Comparison of ENCODE assay signal across 9 cellular contexts in genomic region chr3:108153451-108153981, GRCh38.
DNase-seq lines count a peak whose midpoint lies in the region; ATAC-seq and TF ChIP-seq lines count a peak whose summit lies in the region.
"Had no signal": no experiment of that assay in that cellular context is flagged by ENCODE, and none has a peak within 500 bp of the region (broad histone marks: within the 10 kb centered on the region; RNA-seq: fewer than 3 reads in every experiment).

No MANE protein-coding gene starts in this region.

- no peaks in the 10 kb centered on the region for H3K9me3 ChIP-seq in HCT116 (ENCODE audit: control insufficient read depth in 1 of 2, insufficient read depth in 1 of 2, low read depth in 1 of 2, low read length in 2 of 2)
- H3K9me3 ChIP-seq: thyroid gland had no signal

- H3K27me3 ChIP-seq in HCT116 (ENCODE audit: insufficient read depth, low read length) = no peaks in the 10 kb centered on the region
- H3K27me3 ChIP-seq: thyroid gland had no signal

- DNase-seq in EL (peak; percentile 84), HCT116 (ENCODE audit: low read depth, low spot score) (peak; percentile 62), NCI-H446 treated with DMSO at 0.1 percent for 48 hours (lab: John Stamatoyannopoulos, UW) (peak; percentile 68), germinal center (ENCODE audit: low spot score) (peak; percentile 37)
- DNase-seq in activated CD8-positive, alpha-beta memory T cell treated with anti-CD3 and anti-CD28 coated beads, Interleukin-2, amount 50 U/mL, for 4 hours = peak; percentile 50
- peak; percentile 30 to 44 for DNase-seq in stimulated activated CD4-positive, alpha-beta T cell treated with anti-CD3 and anti-CD28 coated beads, Interleukin-4, amount 100 ng/mL, for 48 hours (ENCODE audit: low read depth in 2 of 2)

- TF ChIP-seq RAD21 in HCT116 (IDR thresholded peaks at IDR 0.05; ENCODE audit: low read depth) = peak; percentile 82

- H4K20me1 ChIP-seq in HCT116 (ENCODE audit: insufficient read depth) = no peaks in the 10 kb centered on the region

- TF ChIP-seq POLR2A in HCT116 (IDR thresholded peaks at IDR 0.05; ENCODE audit: borderline replicate concordance, extremely low read depth, insufficient read depth, insufficient read length) = no peak

- TF ChIP-seq CTCF in HCT116 (IDR thresholded peaks at IDR 0.05 in 2 of 3, conservative IDR thresholded peaks at IDR 0.05 in 1 of 3; ENCODE audit: borderline replicate concordance in 1 of 3, insufficient read depth in 1 of 3, low read depth in 2 of 3, low read length in 2 of 3) = peak; percentile 59 to 68 (median 60); a peak in 5 of 6 replicates

- POLR2A ChIA-PET in HCT116 (lab: Charles Lee) = no interaction called here

- no peaks in the 10 kb centered on the region; a peak in 1 of 4 replicates for H3K36me3 ChIP-seq in HCT116 (ENCODE audit: control insufficient read depth in 1 of 2, insufficient read depth in 2 of 2, low read length in 2 of 2)
- H3K36me3 ChIP-seq: thyroid gland had no signal

- H3K4me2 ChIP-seq in HCT116 (ENCODE audit: low read length) = peak overlapping the region; percentile 34

- no TSS peak for BruUV-seq in HCT116 (replicated peaks; lab: Mats Ljungman, UMichigan)

- H3K4me1 ChIP-seq in HCT116 (ENCODE audit: control insufficient read depth in 1 of 2, insufficient read depth in 2 of 2, low read length in 2 of 2) = peaks cover 3 to 11% of the 10 kb centered on the region in 2 experiments; a peak in 2 of 4 replicates
- H3K4me1 ChIP-seq: thyroid gland had no signal

- H3K4me3 ChIP-seq in HCT116 (replicated peaks in 1 of 2; ENCODE audit: low read depth in 1 of 2, low read length in 2 of 2) = no peak overlapping the region
- H3K4me3 ChIP-seq: thyroid gland had no signal

- H3K9ac ChIP-seq in HCT116 (ENCODE audit: low read length) = no peak overlapping the region

- peak; percentile 93 for ATAC-seq in HCT116
- ATAC-seq in HG03565 (IDR thresholded peaks at IDR 0.05; ENCODE audit: unreplicated experiment) = no peak
- no peak for ATAC-seq in HG03139 (IDR thresholded peaks at IDR 0.05; ENCODE audit: unreplicated experiment)

- CTCF ChIA-PET in HCT116 (lab: Charles Lee) = interaction anchor here (0.6 to 2.2 kb wide), 8 partner anchors 9 to 399 kb away, joined by 3 to 13 read pairs (median 5); no protein-coding TSS in a partner anchor

- no peaks in the 10 kb centered on the region for H3K9me2 ChIP-seq in HCT116 (ENCODE audit: insufficient read depth)

- no peak overlapping the region for H3K27ac ChIP-seq in HCT116 (ENCODE audit: low read depth, low read length)
- H3K27ac ChIP-seq: thyroid gland had no signal

- intact Hi-C loops in HCT116 (cut with micrococcal nuclease) = loop anchor here (1.0 kb wide), 2 partner anchors 253 to 324 kb away; no protein-coding TSS in a partner anchor

- RAD21 ChIA-PET in HCT116 (lab: Charles Lee; ENCODE audit: low non-redundant PET in 1 of 2, low total read pairs in 2 of 2, uncharacterized antibody in 2 of 2, unreplicated experiment in 2 of 2) = no interaction called here

- peak overlapping the region; percentile 35 for H2AFZ ChIP-seq in HCT116 (ENCODE audit: low read depth, low read length, poor library complexity, severe bottlenecking)

- H3K79me2 ChIP-seq in HCT116 (ENCODE audit: insufficient read depth, low read length) = no peaks in the 10 kb centered on the region

TF ChIP-seq in HCT116, 20 proteins besides CTCF, POLR2A, EP300 and RAD21:
- TF ChIP-seq ELF1 (IDR thresholded peaks at IDR 0.05; ENCODE audit: borderline replicate concordance, low read depth) = peak; percentile 36; the same call in 1 of the 2 replicates
- no peak for TF ChIP-seq YY1 (IDR thresholded peaks at IDR 0.05; ENCODE audit: extremely low read depth, insufficient replicate concordance, low read depth, low read length)
TF ChIP-seq in HCT116: peak in this region for 1.
